20 cellular contexts compared by ENCODE assay signal in the genomic region with DNA sequence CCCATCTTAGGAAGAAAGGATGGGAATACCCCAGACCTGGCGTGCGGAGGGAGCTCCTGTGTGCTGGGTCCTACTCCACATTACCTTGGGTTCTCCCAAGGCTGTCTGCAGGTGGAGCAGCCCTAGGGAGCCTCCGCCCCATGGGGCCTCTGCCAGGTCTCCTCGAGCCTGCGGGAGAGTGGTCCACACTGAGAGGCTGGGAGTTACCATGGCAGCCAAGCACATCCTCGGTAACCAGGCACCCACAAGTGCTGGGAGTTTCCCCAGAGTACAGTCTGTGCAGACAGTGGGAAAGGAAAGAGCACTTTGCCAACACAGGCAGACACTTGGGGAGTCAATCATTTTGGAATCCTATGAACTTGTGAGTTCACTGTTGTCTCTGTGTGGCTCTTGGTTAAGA.
"Had no signal": no experiment of that assay in that cellular context is flagged by ENCODE, and none has a peak within 500 bp of the region (broad histone marks: within the 10 kb centered on the region; RNA-seq: fewer than 3 reads in every experiment).

No MANE protein-coding gene starts in this region.

- H3K9me3 ChIP-seq: lower lobe of right lung, ovary, psoas muscle, stomach, thyroid gland, vagina had no signal

- ATAC-seq: left ventricle myocardium superior; lower lobe of right lung; naive thymus-derived CD8-positive, alpha-beta T cell; psoas muscle; right cardiac atrium; stimulated activated effector memory CD8-positive, alpha-beta T cell treated with anti-CD3 and anti-CD28 coated beads, Interleukin-12 subunit alpha, Interleukin-12 subunit beta, amount 100 ng/mL, for 72 hours had no signal

- H3K4me1 ChIP-seq: lower lobe of right lung, thyroid gland, vagina had no signal

- H3K36me3 ChIP-seq: lower lobe of right lung, ovary, sigmoid colon, stomach, thyroid gland, vagina had no signal

- DNase-seq: dermis blood vessel endothelial cell; effector memory CD4-positive, alpha-beta T cell; immature natural killer cell; left ventricle myocardium superior; lower lobe of right lung; naive thymus-derived CD8-positive, alpha-beta T cell; nephron progenitor cell; occipital lobe; ovary; psoas muscle; right cardiac atrium; sigmoid colon; stimulated activated CD4-positive, alpha-beta T cell treated with anti-CD3 and anti-CD28 coated beads, Interleukin-2, amount 100 ng/mL, for 24 hours; stimulated activated CD4-positive, alpha-beta T cell treated with anti-CD3 and anti-CD28 coated beads, Interleukin-4, amount 100 ng/mL, for 24 hours; stimulated activated naive CD4-positive, alpha-beta T cell treated with Interleukin-2 at 50 U/mL for 16 hours; stomach; thyroid gland; trophoblast cell had no signal

- H3K4me3 ChIP-seq: lower lobe of right lung, ovary, psoas muscle, sigmoid colon, stomach, thyroid gland, vagina had no signal

- H3K27ac ChIP-seq: lower lobe of right lung, ovary, psoas muscle, sigmoid colon, stomach, thyroid gland, vagina had no signal

- H3K27me3 ChIP-seq: ovary, sigmoid colon, stomach, thyroid gland, vagina had no signal
